Comparison of ENCODE assay signal across 9 cellular contexts in genomic region chr17:41773190-41773588, GRCh38. TPM values are rescaled to one million over a fixed set of nuclear protein-coding genes. Genes with fewer than 3 reads are reported as not detected.
A peak's percentile ranks its signal among the peaks of the same experiment; 100 is the strongest.
DNase-seq lines count a peak whose midpoint lies in the region; ATAC-seq and TF ChIP-seq lines count a peak whose summit lies in the region.
"Had no signal": no experiment of that assay in that cellular context is flagged by ENCODE, and none has a peak within 500 bp of the region (broad histone marks: within the 10 kb centered on the region; RNA-seq: fewer than 3 reads in every experiment).

No MANE protein-coding gene starts in this region.

- intact Hi-C loops in right lobe of liver (cut with DNase I) (no loop called here), spleen (cut with DNase I; ENCODE audit: low total_unique reads) (no loop called here)

- H3K9me3 ChIP-seq in AG04450 (ENCODE audit: control insufficient read depth, insufficient read depth, low read length) (no peaks in the 10 kb centered on the region; the same call in 1 of the 2 replicates), right lobe of liver (no peaks in the 10 kb centered on the region), spleen (no peaks in the 10 kb centered on the region)

- TF ChIP-seq CTCF in AG04450 (IDR thresholded peaks at IDR 0.05; ENCODE audit: low read depth, low read length), result no peak
- TF ChIP-seq CTCF in right lobe of liver (IDR thresholded peaks at IDR 0.05), result no peak
- no peak for TF ChIP-seq CTCF in spleen (IDR thresholded peaks at IDR 0.05 in 8 of 11, conservative IDR thresholded peaks at IDR 0.05 in 3 of 11)

- POLR2A ChIA-PET in AG04450 (lab: Yijun Ruan, JAX), result interaction anchor here (0.7 to 1.3 kb wide), 2 partner anchors 13 to 27 kb away, joined by 3 to 8 read pairs; partner anchors contain the start of gene JUP

- TF ChIP-seq POLR2A in right lobe of liver (IDR thresholded peaks at IDR 0.05) (peak; percentile 21), spleen (IDR thresholded peaks at IDR 0.05) (no peak)

- CTCF ChIA-PET in AG04450 (lab: Charles Lee), result interaction anchor here (0.7 to 2.9 kb wide), 4 partner anchors 11 to 40 kb away, joined by 3 to 19 read pairs (median 10); partner anchors contain the start of genes FKBP10 and JUP

- no peaks in the 10 kb centered on the region for H3K27me3 ChIP-seq in AG04450 (ENCODE audit: control insufficient read depth, insufficient read depth, low read length)
- H3K27me3 ChIP-seq in right lobe of liver, result no peaks in the 10 kb centered on the region
- no peaks in the 10 kb centered on the region for H3K27me3 ChIP-seq in spleen (replicated peaks in 1 of 7)

- H3K27ac ChIP-seq in AG04450 (ENCODE audit: low read depth, low read length) (peak overlapping the region; percentile 80), cingulate gyrus (ENCODE audit: low read depth, low read length) (peak overlapping the region; percentile 19), right lobe of liver (peak overlapping the region; percentile 70 to 97 (median 96)), spleen (peak overlapping the region in 2 of 8 donors; percentile 15 to 78)
- H3K27ac ChIP-seq: KMS-11 had no signal

- ATAC-seq in right lobe of liver (peak; percentile 27 to 69 (median 42)), GM21786 (IDR thresholded peaks at IDR 0.05; ENCODE audit: unreplicated experiment) (no peak)

- no peak overlapping the region for H3K4me3 ChIP-seq in AG04450 (ENCODE audit: low read depth, low read length)
- H3K4me3 ChIP-seq in right lobe of liver, result peak overlapping the region in 1 of 3 donors; percentile 55
- no peak overlapping the region for H3K4me3 ChIP-seq in spleen

- H3K4me1 ChIP-seq in right lobe of liver (peaks cover 0 to 65% (median 30%) of the 10 kb centered on the region in 4 donors), spleen (peaks cover 11 to 60% (median 31%) of the 10 kb centered on the region in 6 donors)

- peaks cover 0 to 32% (median 14%) of the 10 kb centered on the region in 4 donors for H3K36me3 ChIP-seq in right lobe of liver
- peaks cover 0 to 35% (median 7%) of the 10 kb centered on the region in 6 donors for H3K36me3 ChIP-seq in spleen

- 14% methylated on average over 7 of the region's 12 CpGs for WGBS in right lobe of liver (ENCODE audit: insufficient coverage, low coverage, low lambda C conversion rate, missing lambda C conversion rate)
- 37 to 71% (median 61%) methylated on average over 2 to 12 of the region's 12 CpGs for WGBS in spleen, 5 donors

- peak; percentile 74 for DNase-seq in AG04450 (ENCODE audit: low read depth, low spot score)
- DNase-seq in LHCN-M2 (ENCODE audit: low read depth), result peak; percentile 73
- peak; percentile 70 to 88 (median 81) for DNase-seq in right lobe of liver
- DNase-seq in NCI-H2107 treated with DMSO at 0.1 percent for 48 hours (lab: John Stamatoyannopoulos, UW; ENCODE audit: unreplicated experiment), result no peak
- DNase-seq in spleen, result no peak
- DNase-seq in GM19238 (ENCODE audit: insufficient read length, low spot score), result no peak

RNA-seq across cellular contexts. Expression of gene JUP, which starts 13.3 kb away (rescaled TPM):
- polyA plus RNA-seq in AG04450 (2011; rRNA removed) (13.5 and 25.7 TPM in 2 replicates), spleen (10 to 100 TPM; 13.7 to 17.4 (median 14.3) TPM)
- polyA minus RNA-seq in AG04450 (2011; rRNA and poly(A)+ RNA removed), result 19.7 and 25.7 TPM in 2 replicates
- total RNA-seq in LHCN-M2 (2014; rRNA removed) (not detected in 2 replicates), right lobe of liver (10 to 100 TPM; 54.3 to 74.8 (median 65.7) TPM), spleen (10 to 100 TPM; 17.3 to 73.1 (median 45.3) TPM)
- 0.17 TPM for polyA plus RNA-seq in LHCN-M2 (2012)

RNA-seq across cellular contexts. Expression of gene P3H4, which starts 38.6 kb away (rescaled TPM):
- polyA plus RNA-seq in AG04450 (2011; rRNA removed), result 51.5 and 58.8 TPM in 2 replicates
- 19.8 and 25.6 TPM in 2 replicates for polyA minus RNA-seq in AG04450 (2011; rRNA and poly(A)+ RNA removed)
- total RNA-seq in LHCN-M2 (2014; rRNA removed), result 46.0 and 49.1 TPM in 2 replicates
- polyA plus RNA-seq in LHCN-M2 (2012), result 26.8 TPM
- 1 to 10 TPM; 1.8 to 3.8 (median 2.8) TPM for total RNA-seq in right lobe of liver
- 1 to 10 TPM; 5.5 to 7.1 (median 6.0) TPM for total RNA-seq in spleen
- 1 to 10 TPM; 3.3 to 5.1 (median 3.5) TPM for polyA plus RNA-seq in spleen

RNA-seq across cellular contexts. Expression of gene HAP1, which starts 38.7 kb away (rescaled TPM):
- polyA plus RNA-seq in AG04450 (2011; rRNA removed) (0.04 and 0.07 TPM in 2 replicates), spleen (under 1 TPM; 0.33 to 0.58 (median 0.54) TPM)
- 0.04 TPM in 1 of 2 replicates, not detected in the other for polyA minus RNA-seq in AG04450 (2011; rRNA and poly(A)+ RNA removed)
- total RNA-seq in LHCN-M2 (2014; rRNA removed) (under 0.01 TPM in 1 of 2 replicates, not detected in the other), right lobe of liver (under 1 TPM in 3 of 6 experiments, not detected in 3; 0.07 to 0.10 (median 0.07) TPM), spleen (1 to 10 TPM in 5 of 7 donors, under 1 TPM in 2; 0.83 to 8.4 (median 1.7) TPM)
- 0.01 TPM for polyA plus RNA-seq in LHCN-M2 (2012)

RNA-seq across cellular contexts. Expression of gene FKBP10, which starts 39.6 kb away (rescaled TPM):
- polyA plus RNA-seq in AG04450 (2011; rRNA removed), result 487 and 624 TPM in 2 replicates
- 266 and 344 TPM in 2 replicates for polyA minus RNA-seq in AG04450 (2011; rRNA and poly(A)+ RNA removed)
- 271 and 283 TPM in 2 replicates for total RNA-seq in LHCN-M2 (2014; rRNA removed)
- polyA plus RNA-seq in LHCN-M2 (2012), result 153 TPM
- 1 to 10 TPM; 2.4 to 5.1 (median 4.0) TPM for total RNA-seq in right lobe of liver
- 10 to 100 TPM; 14.8 to 30.8 (median 16.7) TPM for total RNA-seq in spleen
- 10 to 100 TPM in 1 of 3 donors, 1 to 10 TPM in 2; 9.6 to 18.9 (median 9.9) TPM for polyA plus RNA-seq in spleen

Comparison
In these comparisons a context has a peak if more than half of its experiments do, and no peak if none do; other contexts are left out.
1. DNase-seq: peak in AG04450 (single experiment), LHCN-M2 (single experiment) and right lobe of liver (3 of 3); none in NCI-H2107 treated with DMSO at 0.1 percent for 48 hours (single experiment), spleen (single experiment) and GM19238 (single experiment).
2. RNA of gene JUP, which starts 13.3 kb away (total RNA-seq): 54.3 to 74.8 TPM in right lobe of liver and 17.3 to 73.1 TPM in spleen; not detected in LHCN-M2; every median in the first group is over 10 times any median in the second.